ENCODE assay signal across 15 cellular contexts in genomic region chr2:171595896-171596295, GRCh38.
DNase-seq lines count a peak whose midpoint lies in the region; ATAC-seq and TF ChIP-seq lines count a peak whose summit lies in the region.
"Had no signal": no experiment of that assay in that cellular context is flagged by ENCODE, and none has a peak within 500 bp of the region (broad histone marks: within the 10 kb centered on the region; RNA-seq: fewer than 3 reads in every experiment).

No MANE protein-coding gene starts in this region.

- DNase-seq in A673 (ENCODE audit: low spot score) (peak; percentile 36), HFFc6 (peak; percentile 89), astrocyte of the cerebellum (ENCODE audit: low read depth) (peak; percentile 76), glomerular visceral epithelial cell (ENCODE audit: extremely low spot score) (peak; percentile 66), islet precursor cell (no peak), right atrium auricular region (ENCODE audit: low spot score) (no peak), T-cell (no peak)
- DNase-seq: activated CD4-positive, alpha-beta T cell treated with anti-CD3 and anti-CD28 coated beads, Interleukin-2, amount 10 ng/mL, durations not matched to agents 7 days and 5 days; activated gamma-delta T cell; Kasumi-1; naive B cell; NCI-H510A treated with DMSO at 0.1 percent for 48 hours; stimulated activated CD8-positive, alpha-beta memory T cell treated with anti-CD3 and anti-CD28 coated beads, Interleukin-4, amount 100 ng/mL, for 48 hours had no signal

- intact Hi-C loops in A673 (cut with micrococcal nuclease; ENCODE audit: unreplicated experiment), result loop anchor here (5.0 kb wide), 2 partner anchors 106 to 531 kb away; no protein-coding TSS in a partner anchor

- TF ChIP-seq CTCF in A673 (conservative IDR thresholded peaks at IDR 0.05; ENCODE audit: low read depth, low read length), result no peak
- TF ChIP-seq CTCF in HFFc6 (IDR thresholded peaks at IDR 0.05), result no peak
- no peak for TF ChIP-seq CTCF in astrocyte of the cerebellum (IDR thresholded peaks at IDR 0.05; ENCODE audit: low read depth, low read length, missing control alignments)
- no peak for TF ChIP-seq CTCF in right atrium auricular region (IDR thresholded peaks at IDR 0.05)

- POLR2A ChIA-PET in A673 (lab: Charles Lee; ENCODE audit: low non-redundant PET), result no interaction called here
- POLR2A ChIA-PET in T-cell (lab: Charles Lee), result interaction anchor here in 1 of 2 donors (0.6 kb wide), 1 partner anchor 178 kb away, joined by 4 read pairs; no protein-coding TSS in a partner anchor

- H3K27me3 ChIP-seq in A673 (replicated peaks; ENCODE audit: insufficient read depth, low read depth, low read length, poor library complexity), result no peaks in the 10 kb centered on the region
- H3K27me3 ChIP-seq in right atrium auricular region, result no peaks in the 10 kb centered on the region

- H3K4me3 Mint-ChIP-seq in HFFc6, result no peak overlapping the region
- no peak overlapping the region for H3K4me3 Mint-ChIP-seq in T-cell
- H3K4me3 Mint-ChIP-seq: activated CD4-positive, alpha-beta T cell treated with anti-CD3 and anti-CD28 coated beads, Interleukin-2, amount 10 ng/mL, durations not matched to agents 7 days and 5 days; naive B cell had no signal

- CTCF ChIA-PET in A673 (lab: Charles Lee), result interaction anchor here (0.6 kb wide), 1 partner anchor 164 kb away, joined by 3 read pairs; no protein-coding TSS in a partner anchor
- CTCF ChIA-PET in T-cell (lab: Charles Lee), result no interaction called here

- no peaks in the 10 kb centered on the region for H3K36me3 ChIP-seq in A673 (ENCODE audit: insufficient read depth, low read length, poor library complexity, severe bottlenecking)
- no peaks in the 10 kb centered on the region for H3K36me3 ChIP-seq in right atrium auricular region

- H3K4me1 Mint-ChIP-seq in HFFc6 (ENCODE audit: low read depth) (peaks cover 30% of the 10 kb centered on the region), T-cell (peaks cover 1 to 5% (median 4%) of the 10 kb centered on the region in 3 donors)
- H3K4me1 Mint-ChIP-seq: activated CD4-positive, alpha-beta T cell treated with anti-CD3 and anti-CD28 coated beads, Interleukin-2, amount 10 ng/mL, durations not matched to agents 7 days and 5 days had no signal

- no peak for ATAC-seq in T-cell (replicated peaks in 1 of 4)
- ATAC-seq in HG03521 (IDR thresholded peaks at IDR 0.05; ENCODE audit: unreplicated experiment), result no peak

- in situ Hi-C loops in astrocyte of the cerebellum (cut with HindIII; ENCODE audit: low sequenced_read_pairs), result no loop called here

- no peaks in the 10 kb centered on the region for H3K9me3 ChIP-seq in A673 (ENCODE audit: low read depth, low read length, poor library complexity, severe bottlenecking)
- H3K9me3 ChIP-seq in right atrium auricular region, result no peaks in the 10 kb centered on the region

- H3K9me3 Mint-ChIP-seq in HFFc6, result no peaks in the 10 kb centered on the region
- no peaks in the 10 kb centered on the region for H3K9me3 Mint-ChIP-seq in T-cell
- H3K9me3 Mint-ChIP-seq: activated CD4-positive, alpha-beta T cell treated with anti-CD3 and anti-CD28 coated beads, Interleukin-2, amount 10 ng/mL, durations not matched to agents 7 days and 5 days had no signal

- H3K36me3 Mint-ChIP-seq in HFFc6 (ENCODE audit: low read depth) (no peaks in the 10 kb centered on the region), T-cell (no peaks in the 10 kb centered on the region)

- H3K4me1 ChIP-seq in A673 (ENCODE audit: insufficient read depth, low read length, poor library complexity, severe bottlenecking), result peaks cover 19% of the 10 kb centered on the region
- no peaks in the 10 kb centered on the region for H3K4me1 ChIP-seq in right atrium auricular region

- H3K27me3 Mint-ChIP-seq in HFFc6 (ENCODE audit: insufficient read depth) (peaks cover 8% of the 10 kb centered on the region; the same call in 1 of the 2 replicates), T-cell (peaks cover 9 to 13% of the 10 kb centered on the region in 2 donors)

- no TSS peak for BruUV-seq in A673 (replicated peaks; lab: Mats Ljungman, UMichigan)

- H3K4me3 ChIP-seq in A673 (ENCODE audit: low read depth, low read length, poor library complexity, severe bottlenecking) (no peak overlapping the region), astrocyte of the cerebellum (ENCODE audit: low read depth, low read length) (no peak overlapping the region), right atrium auricular region (no peak overlapping the region)
- H3K4me3 ChIP-seq: SK-N-MC had no signal

- no peak overlapping the region for H3K27ac ChIP-seq in A673 (ENCODE audit: low read depth, low read length, poor library complexity, severe bottlenecking)
- no peak overlapping the region for H3K27ac ChIP-seq in right atrium auricular region
- H3K27ac ChIP-seq: SK-N-MC had no signal

- peak overlapping the region; percentile 80 for H3K27ac Mint-ChIP-seq in HFFc6
- H3K27ac Mint-ChIP-seq in T-cell, result no peak overlapping the region
- H3K27ac Mint-ChIP-seq: activated CD4-positive, alpha-beta T cell treated with anti-CD3 and anti-CD28 coated beads, Interleukin-2, amount 10 ng/mL, durations not matched to agents 7 days and 5 days had no signal

Comparison
In these comparisons a context has a peak if more than half of its experiments do, and no peak if none do; other contexts are left out.
1. DNase-seq: peak in A673 (single experiment), HFFc6 (single experiment), astrocyte of the cerebellum (single experiment) and glomerular visceral epithelial cell (single experiment); none in islet precursor cell (single experiment), right atrium auricular region (single experiment) and T-cell (0 of 34).